Comparison of ENCODE assay signal across 26 cellular contexts in the genomic region with DNA sequence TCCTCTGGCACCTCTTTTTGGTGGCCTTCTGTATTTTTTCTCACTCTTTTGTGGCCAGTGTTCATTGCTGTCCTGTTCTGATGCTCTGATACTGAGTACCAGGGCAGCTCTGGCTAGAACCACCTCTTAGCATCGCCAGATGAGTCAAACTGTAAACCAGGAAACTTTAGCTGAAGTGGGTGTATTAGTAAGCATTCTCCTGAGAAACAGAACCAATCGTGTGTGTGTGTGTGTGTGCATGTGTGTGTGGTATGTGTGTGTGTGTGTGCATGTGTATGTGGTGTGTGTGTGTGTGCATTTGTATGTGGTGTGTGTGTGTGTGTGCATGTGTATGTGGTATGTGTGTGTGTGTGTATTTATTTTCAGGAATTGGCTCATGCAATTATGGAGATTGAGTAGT.
DNase-seq lines count a peak whose midpoint lies in the region; ATAC-seq, FAIRE-seq and TF ChIP-seq lines count a peak whose summit lies in the region.
"Had no signal": no experiment of that assay in that cellular context is flagged by ENCODE, and none has a peak within 500 bp of the region (broad histone marks: within the 10 kb centered on the region; RNA-seq: fewer than 3 reads in every experiment).

No MANE protein-coding gene starts in this region.

- no peak overlapping the region for H3K27ac Mint-ChIP-seq in MCF 10A (ENCODE audit: low read depth, unreplicated experiment)
- H3K27ac Mint-ChIP-seq: activated CD4-positive, alpha-beta T cell treated with anti-CD3 and anti-CD28 coated beads, Interleukin-2, amount 10 ng/mL, durations not matched to agents 7 days and 5 days; activated naive CD4-positive, alpha-beta T cell treated with anti-CD3 and anti-CD28 coated beads, Interleukin-2, amount 50 U/mL, for 24 hours; dendritic cell treated with granulocyte-macrophage colony-stimulating factor and Interleukin-4, amounts not matched to agents 40 ng/mL and 50 ng/mL, for 4 days; GM23338; T-helper 2 cell treated with Interferon-gamma antibody and Interleukin-4, amounts not matched to agents 5 μg/mL and 100 μg/mL, for 36 hours had no signal

- H3K9me3 Mint-ChIP-seq in MCF 10A (ENCODE audit: unreplicated experiment) = no peaks in the 10 kb centered on the region
- H3K9me3 Mint-ChIP-seq: activated CD4-positive, alpha-beta T cell treated with anti-CD3 and anti-CD28 coated beads, Interleukin-2, amount 10 ng/mL, durations not matched to agents 7 days and 5 days; activated naive CD4-positive, alpha-beta T cell treated with anti-CD3 and anti-CD28 coated beads, Interleukin-2, amount 50 U/mL, for 24 hours; dendritic cell treated with granulocyte-macrophage colony-stimulating factor and Interleukin-4, amounts not matched to agents 40 ng/mL and 50 ng/mL, for 4 days; GM23338; T-helper 2 cell treated with Interferon-gamma antibody and Interleukin-4, amounts not matched to agents 5 μg/mL and 100 μg/mL, for 36 hours had no signal

- H3K36me3 Mint-ChIP-seq in MCF 10A (ENCODE audit: insufficient read depth, unreplicated experiment) = no peaks in the 10 kb centered on the region
- H3K36me3 Mint-ChIP-seq: activated naive CD4-positive, alpha-beta T cell treated with anti-CD3 and anti-CD28 coated beads, Interleukin-2, amount 50 U/mL, for 24 hours had no signal

- H3K4me3 Mint-ChIP-seq in MCF 10A (ENCODE audit: unreplicated experiment) = no peak overlapping the region
- H3K4me3 Mint-ChIP-seq: activated CD4-positive, alpha-beta T cell treated with anti-CD3 and anti-CD28 coated beads, Interleukin-2, amount 10 ng/mL, durations not matched to agents 7 days and 5 days; activated naive CD4-positive, alpha-beta T cell treated with anti-CD3 and anti-CD28 coated beads, Interleukin-2, amount 50 U/mL, for 24 hours; dendritic cell treated with granulocyte-macrophage colony-stimulating factor and Interleukin-4, amounts not matched to agents 40 ng/mL and 50 ng/mL, for 4 days; GM23338; T-helper 2 cell treated with Interferon-gamma antibody and Interleukin-4, amounts not matched to agents 5 μg/mL and 100 μg/mL, for 36 hours had no signal

- DNase-seq in Daoy (ENCODE audit: low read depth) (peak; percentile 37), H54 (ENCODE audit: insufficient read length, low spot score) (peak; percentile 38), sciatic nerve (ENCODE audit: low spot score) (no peak), RKO (ENCODE audit: low spot score) (no peak), MCF 10A (ENCODE audit: unreplicated experiment) (no peak)
- no peak for DNase-seq in stimulated activated CD4-positive, alpha-beta T cell treated with anti-CD3 and anti-CD28 coated beads, Interleukin-2, amount 100 ng/mL, for 48 hours
- DNase-seq: activated CD4-positive, alpha-beta T cell treated with anti-CD3 and anti-CD28 coated beads, Interleukin-2, amount 10 ng/mL, durations not matched to agents 7 days and 5 days; caudate nucleus; COR-L47; DMS79; kidney; MM.1S; NCI-H1417; NCI-H2081; NCI-H226; NCI-H748 treated with DMSO at 0.1 percent for 48 hours; sigmoid colon; SK-N-SH; upper lobe of right lung; WERI-Rb-1 had no signal

- H3K4me1 ChIP-seq in OCI-LY3 (ENCODE audit: low read length) = peaks cover 41% of the 10 kb centered on the region
- H3K4me1 ChIP-seq: sigmoid colon, upper lobe of right lung had no signal

- no peak overlapping the region for H3K27ac ChIP-seq in OCI-LY3 (ENCODE audit: low read length)
- H3K27ac ChIP-seq: sigmoid colon, upper lobe of right lung, WERI-Rb-1 had no signal

- CTCF ChIA-PET in MCF 10A (lab: Yijun Ruan, JAX) = no interaction called here

- no peaks in the 10 kb centered on the region for H3K9me3 ChIP-seq in OCI-LY3 (ENCODE audit: insufficient read depth, low read length)
- H3K9me3 ChIP-seq: sigmoid colon, SK-N-SH, upper lobe of right lung had no signal

- no peaks in the 10 kb centered on the region for H3K4me1 Mint-ChIP-seq in MCF 10A (ENCODE audit: insufficient read depth, unreplicated experiment)
- H3K4me1 Mint-ChIP-seq: activated CD4-positive, alpha-beta T cell treated with anti-CD3 and anti-CD28 coated beads, Interleukin-2, amount 10 ng/mL, durations not matched to agents 7 days and 5 days; activated naive CD4-positive, alpha-beta T cell treated with anti-CD3 and anti-CD28 coated beads, Interleukin-2, amount 50 U/mL, for 24 hours had no signal

- peak overlapping the region; percentile 67 for H3K4me2 ChIP-seq in OCI-LY3 (ENCODE audit: low read length)
- H3K4me2 ChIP-seq: GM23338, SK-N-SH had no signal

- TF ChIP-seq POLR2A in H54 (IDR thresholded peaks at IDR 0.05; ENCODE audit: low read depth, low read length) = no peak

- H3K27me3 Mint-ChIP-seq in MCF 10A (ENCODE audit: insufficient read depth, unreplicated experiment) = peaks cover 77% of the 10 kb centered on the region

- H4K20me1 ChIP-seq in OCI-LY3 (ENCODE audit: insufficient read depth, low read length) = no peaks in the 10 kb centered on the region

- TF ChIP-seq CTCF in OCI-LY3 (IDR thresholded peaks at IDR 0.05; ENCODE audit: low read depth, low read length) (no peak), MCF 10A (IDR thresholded peaks at IDR 0.05; ENCODE audit: unreplicated experiment) (no peak)

- H3K9ac ChIP-seq in OCI-LY3 (ENCODE audit: low read length) = no peak overlapping the region
- H3K9ac ChIP-seq: SK-N-SH had no signal

- no peak overlapping the region for H2AFZ ChIP-seq in OCI-LY3 (ENCODE audit: low read depth, low read length)
- H2AFZ ChIP-seq: GM23338 had no signal

- no peaks in the 10 kb centered on the region for H3K36me3 ChIP-seq in OCI-LY3 (replicated peaks; ENCODE audit: low read depth, low read length)
- H3K36me3 ChIP-seq: sigmoid colon, upper lobe of right lung, WERI-Rb-1 had no signal

- ATAC-seq in sciatic nerve (peak; percentile 55), HG02981 (IDR thresholded peaks at IDR 0.05; ENCODE audit: unreplicated experiment) (no peak)
- ATAC-seq: GM23338, upper lobe of right lung had no signal

- intact Hi-C loops in sciatic nerve (cut with DNase I) (no loop called here), MCF 10A (cut with micrococcal nuclease) (no loop called here)

- peaks cover 47% of the 10 kb centered on the region for H3K27me3 ChIP-seq in OCI-LY3 (ENCODE audit: low read depth, low read length)

- POLR2A ChIA-PET in MCF 10A (lab: Yijun Ruan, JAX) = no interaction called here

- no peak for FAIRE-seq in H54 (lab: Jason Lieb, UNC)
- FAIRE-seq: kidney had no signal

- no peak overlapping the region for H3K4me3 ChIP-seq in OCI-LY3 (ENCODE audit: low read length)
- H3K4me3 ChIP-seq: GM23338, sigmoid colon, upper lobe of right lung had no signal

- H3K79me2 ChIP-seq in OCI-LY3 (ENCODE audit: low read length) = no peaks in the 10 kb centered on the region

- BruUV-seq in MCF 10A (replicated peaks; lab: Mats Ljungman, UMichigan) = no TSS peak

Comparison
In these comparisons a context has a peak if more than half of its experiments do, and no peak if none do; other contexts are left out.
1. DNase-seq: peak in Daoy (single experiment) and H54 (single experiment); none in sciatic nerve (single experiment), RKO (single experiment), stimulated activated CD4-positive, alpha-beta T cell treated with anti-CD3 and anti-CD28 coated beads, Interleukin-2, amount 100 ng/mL, for 48 hours (0 of 2) and MCF 10A (single experiment).